25 cellular contexts compared by ENCODE assay signal in the genomic region with DNA sequence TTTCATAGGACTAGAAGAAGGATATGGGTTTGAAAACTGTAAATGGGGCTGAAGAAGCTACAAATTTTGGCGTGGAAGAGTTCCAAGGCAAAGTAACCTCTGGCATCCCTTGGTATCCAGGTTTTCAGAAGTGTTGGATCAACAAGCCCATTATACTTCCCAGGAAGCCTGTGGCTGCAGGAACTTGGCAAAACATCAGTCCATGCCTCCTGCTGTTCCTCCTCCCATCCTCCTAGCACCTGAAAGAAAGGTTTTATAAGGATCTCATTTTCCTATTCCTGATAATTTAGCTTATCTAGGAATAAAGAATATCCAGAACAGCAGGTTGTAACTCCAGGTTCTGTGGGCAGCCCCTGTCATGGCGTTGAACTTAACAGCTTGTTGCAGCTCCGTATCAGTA.
"Had no signal": no experiment of that assay in that cellular context is flagged by ENCODE, and none has a peak within 500 bp of the region (broad histone marks: within the 10 kb centered on the region; RNA-seq: fewer than 3 reads in every experiment).

No MANE protein-coding gene starts in this region.

- H3K9me3 ChIP-seq: ascending aorta had no signal

- H3K27ac Mint-ChIP-seq: activated CD4-positive, alpha-beta memory T cell treated with anti-CD3 and anti-CD28 coated beads for 36 hours; activated CD4-positive, alpha-beta T cell treated with anti-CD3 and anti-CD28 coated beads for 36 hours; activated CD4-positive, alpha-beta T cell treated with anti-CD3 and anti-CD28 coated beads, Interleukin-2, amount 10 ng/mL, durations not matched to agents 24 days and 14 days; activated CD8-positive, alpha-beta memory T cell treated with anti-CD3 and anti-CD28 coated beads, Interleukin-2, amount 10 ng/mL, durations not matched to agents 7 days and 5 days; activated CD8-positive, alpha-beta T cell treated with anti-CD3 and anti-CD28 coated beads, Interleukin-2, amount 10 ng/mL, durations not matched to agents 7 days and 5 days; activated naive CD4-positive, alpha-beta T cell treated with anti-CD3 and anti-CD28 coated beads, Interleukin-2, amount 10 ng/mL, durations not matched to agents 7 days and 5 days; activated naive CD4-positive, alpha-beta T cell treated with anti-CD3 and anti-CD28 coated beads, Interleukin-2, amount 50 U/mL, for 72 hours; activated naive CD8-positive, alpha-beta T cell treated with anti-CD3 and anti-CD28 coated beads, Interleukin-2, amount 10 ng/mL, durations not matched to agents 7 days and 5 days; activated T-cell treated with anti-CD3 and anti-CD28 coated beads, Interleukin-2, amount 50 U/mL, for 24 hours; activated T-cell treated with anti-CD3 and anti-CD28 coated beads, Interleukin-2, amount 50 U/mL, for 72 hours; effector memory CD8-positive, alpha-beta T cell had no signal

- DNase-seq: activated CD4-positive, alpha-beta memory T cell treated with anti-CD3 and anti-CD28 coated beads for 36 hours; activated CD4-positive, alpha-beta T cell treated with anti-CD3 and anti-CD28 coated beads for 36 hours; activated CD4-positive, alpha-beta T cell treated with anti-CD3 and anti-CD28 coated beads, Interleukin-2, amount 10 ng/mL, durations not matched to agents 24 days and 14 days; activated CD4-positive, CD25-positive, alpha-beta regulatory T cell; activated CD4-positive, CD25-positive, alpha-beta regulatory T cell treated with anti-CD3 and anti-CD28 coated beads, Interleukin-2, amount 50 U/mL, for 72 hours; activated CD8-positive, alpha-beta memory T cell treated with anti-CD3 and anti-CD28 coated beads, Interleukin-2, amount 10 ng/mL, durations not matched to agents 7 days and 5 days; activated CD8-positive, alpha-beta memory T cell treated with anti-CD3 and anti-CD28 coated beads, Interleukin-2, amount 50 U/mL, for 48 hours; activated CD8-positive, alpha-beta T cell treated with anti-CD3 and anti-CD28 coated beads, Interleukin-2, amount 10 ng/mL, durations not matched to agents 7 days and 5 days; activated gamma-delta T cell; activated naive CD4-positive, alpha-beta T cell; activated naive CD4-positive, alpha-beta T cell treated with anti-CD3 and anti-CD28 coated beads, Interleukin-2, amount 10 ng/mL, durations not matched to agents 7 days and 5 days; activated naive CD8-positive, alpha-beta T cell treated with anti-CD3 and anti-CD28 coated beads, Interleukin-2, amount 10 ng/mL, durations not matched to agents 7 days and 5 days; activated T-cell treated with anti-CD3 and anti-CD28 coated beads for 4 hours; activated T-cell treated with anti-CD3 and anti-CD28 coated beads, Interleukin-2, amount 50 U/mL, for 24 hours; activated T-cell treated with anti-CD3 and anti-CD28 coated beads, Interleukin-2, amount 50 U/mL, for 72 hours; brain microvascular endothelial cell; cortex of kidney; dermis blood vessel endothelial cell; effector CD4-positive, alpha-beta T cell; effector memory CD8-positive, alpha-beta T cell; foreskin fibroblast; T-helper 2 cell had no signal

- H3K36me3 ChIP-seq: ascending aorta, brain microvascular endothelial cell had no signal

- H3K4me3 Mint-ChIP-seq: activated CD4-positive, alpha-beta memory T cell treated with anti-CD3 and anti-CD28 coated beads for 36 hours; activated CD4-positive, alpha-beta T cell treated with anti-CD3 and anti-CD28 coated beads for 36 hours; activated CD4-positive, alpha-beta T cell treated with anti-CD3 and anti-CD28 coated beads, Interleukin-2, amount 10 ng/mL, durations not matched to agents 24 days and 14 days; activated CD8-positive, alpha-beta memory T cell treated with anti-CD3 and anti-CD28 coated beads, Interleukin-2, amount 10 ng/mL, durations not matched to agents 7 days and 5 days; activated CD8-positive, alpha-beta T cell treated with anti-CD3 and anti-CD28 coated beads, Interleukin-2, amount 10 ng/mL, durations not matched to agents 7 days and 5 days; activated naive CD4-positive, alpha-beta T cell treated with anti-CD3 and anti-CD28 coated beads, Interleukin-2, amount 10 ng/mL, durations not matched to agents 7 days and 5 days; activated naive CD8-positive, alpha-beta T cell treated with anti-CD3 and anti-CD28 coated beads, Interleukin-2, amount 10 ng/mL, durations not matched to agents 7 days and 5 days; activated T-cell treated with anti-CD3 and anti-CD28 coated beads, Interleukin-2, amount 50 U/mL, for 24 hours; activated T-cell treated with anti-CD3 and anti-CD28 coated beads, Interleukin-2, amount 50 U/mL, for 72 hours; effector memory CD8-positive, alpha-beta T cell had no signal

- H3K4me1 Mint-ChIP-seq: activated CD4-positive, alpha-beta T cell treated with anti-CD3 and anti-CD28 coated beads for 36 hours; activated CD4-positive, alpha-beta T cell treated with anti-CD3 and anti-CD28 coated beads, Interleukin-2, amount 10 ng/mL, durations not matched to agents 24 days and 14 days; activated CD8-positive, alpha-beta memory T cell treated with anti-CD3 and anti-CD28 coated beads, Interleukin-2, amount 10 ng/mL, durations not matched to agents 7 days and 5 days; activated naive CD4-positive, alpha-beta T cell treated with anti-CD3 and anti-CD28 coated beads, Interleukin-2, amount 10 ng/mL, durations not matched to agents 7 days and 5 days; activated naive CD8-positive, alpha-beta T cell treated with anti-CD3 and anti-CD28 coated beads, Interleukin-2, amount 10 ng/mL, durations not matched to agents 7 days and 5 days had no signal

- H3K27me3 Mint-ChIP-seq: activated CD4-positive, alpha-beta memory T cell treated with anti-CD3 and anti-CD28 coated beads for 36 hours; activated CD4-positive, alpha-beta T cell treated with anti-CD3 and anti-CD28 coated beads for 36 hours; activated CD4-positive, alpha-beta T cell treated with anti-CD3 and anti-CD28 coated beads, Interleukin-2, amount 10 ng/mL, durations not matched to agents 24 days and 14 days; activated CD8-positive, alpha-beta memory T cell treated with anti-CD3 and anti-CD28 coated beads, Interleukin-2, amount 10 ng/mL, durations not matched to agents 7 days and 5 days; activated naive CD4-positive, alpha-beta T cell treated with anti-CD3 and anti-CD28 coated beads, Interleukin-2, amount 10 ng/mL, durations not matched to agents 7 days and 5 days; activated naive CD8-positive, alpha-beta T cell treated with anti-CD3 and anti-CD28 coated beads, Interleukin-2, amount 10 ng/mL, durations not matched to agents 7 days and 5 days; activated T-cell treated with anti-CD3 and anti-CD28 coated beads, Interleukin-2, amount 50 U/mL, for 24 hours; effector memory CD8-positive, alpha-beta T cell had no signal

- H3K4me1 ChIP-seq: ascending aorta had no signal

- H3K9me3 Mint-ChIP-seq: activated CD4-positive, alpha-beta memory T cell treated with anti-CD3 and anti-CD28 coated beads for 36 hours; activated CD4-positive, alpha-beta T cell treated with anti-CD3 and anti-CD28 coated beads, Interleukin-2, amount 10 ng/mL, durations not matched to agents 24 days and 14 days; activated naive CD4-positive, alpha-beta T cell treated with anti-CD3 and anti-CD28 coated beads, Interleukin-2, amount 50 U/mL, for 72 hours; activated naive CD8-positive, alpha-beta T cell treated with anti-CD3 and anti-CD28 coated beads, Interleukin-2, amount 10 ng/mL, durations not matched to agents 7 days and 5 days; activated T-cell treated with anti-CD3 and anti-CD28 coated beads, Interleukin-2, amount 50 U/mL, for 24 hours; activated T-cell treated with anti-CD3 and anti-CD28 coated beads, Interleukin-2, amount 50 U/mL, for 72 hours had no signal

- H3K36me3 Mint-ChIP-seq: activated CD4-positive, alpha-beta memory T cell treated with anti-CD3 and anti-CD28 coated beads for 36 hours; activated CD8-positive, alpha-beta memory T cell treated with anti-CD3 and anti-CD28 coated beads, Interleukin-2, amount 10 ng/mL, durations not matched to agents 7 days and 5 days; activated naive CD4-positive, alpha-beta T cell treated with anti-CD3 and anti-CD28 coated beads, Interleukin-2, amount 10 ng/mL, durations not matched to agents 7 days and 5 days; activated naive CD4-positive, alpha-beta T cell treated with anti-CD3 and anti-CD28 coated beads, Interleukin-2, amount 50 U/mL, for 72 hours; activated naive CD8-positive, alpha-beta T cell treated with anti-CD3 and anti-CD28 coated beads, Interleukin-2, amount 10 ng/mL, durations not matched to agents 7 days and 5 days had no signal

- H3K27ac ChIP-seq: ascending aorta, brain microvascular endothelial cell had no signal

- H3K27me3 ChIP-seq: ascending aorta, brain microvascular endothelial cell had no signal

- H3K4me3 ChIP-seq: ascending aorta had no signal

- ATAC-seq: activated CD4-positive, alpha-beta T cell treated with anti-CD3 and anti-CD28 coated beads for 36 hours; activated CD8-positive, alpha-beta memory T cell treated with anti-CD3 and anti-CD28 coated beads, Interleukin-2, amount 10 ng/mL, durations not matched to agents 7 days and 5 days; activated CD8-positive, alpha-beta T cell treated with anti-CD3 and anti-CD28 coated beads, Interleukin-2, amount 10 ng/mL, durations not matched to agents 7 days and 5 days; activated naive CD4-positive, alpha-beta T cell treated with anti-CD3 and anti-CD28 coated beads, Interleukin-2, amount 50 U/mL, for 72 hours; activated T-cell treated with anti-CD3 and anti-CD28 coated beads, Interleukin-2, amount 50 U/mL, for 72 hours; effector memory CD8-positive, alpha-beta T cell; esophagus mucosa had no signal
